15 cellular contexts compared by ENCODE assay signal in the genomic region with DNA sequence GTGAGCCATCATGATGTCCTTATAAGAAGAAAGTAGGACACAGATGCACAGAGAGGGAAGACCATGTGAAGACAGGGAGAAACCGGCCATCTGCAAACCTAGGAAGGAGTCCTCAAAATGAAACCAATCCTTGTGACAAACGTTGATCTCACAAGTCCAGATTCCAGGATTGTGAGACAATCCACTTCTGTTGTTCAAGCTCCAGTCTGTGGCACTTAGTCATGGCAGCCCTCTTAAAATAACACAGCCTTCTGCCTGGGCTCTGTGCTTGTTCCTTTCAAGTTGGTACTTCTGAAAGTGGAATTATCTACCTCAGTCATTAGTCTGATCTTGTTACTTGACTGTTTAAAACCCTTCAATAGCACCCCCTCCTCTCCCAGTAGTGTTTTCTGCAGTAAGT.
DNase-seq lines count a peak whose midpoint lies in the region; ATAC-seq lines count a peak whose summit lies in the region.
"Had no signal": no experiment of that assay in that cellular context is flagged by ENCODE, and none has a peak within 500 bp of the region (broad histone marks: within the 10 kb centered on the region; RNA-seq: fewer than 3 reads in every experiment).

No MANE protein-coding gene starts in this region.

- H3K4me2 ChIP-seq in skeletal muscle satellite cell (ENCODE audit: low read length): peak overlapping the region; percentile 25

- in situ Hi-C loops in SK-MEL-5 (cut with HindIII; ENCODE audit: low pct_unique_long_range_greater_than_20kb, low sequenced_read_pairs): no loop called here

- H3K36me3 ChIP-seq in skeletal muscle satellite cell (ENCODE audit: insufficient read depth, low read length): no peaks in the 10 kb centered on the region
- H3K36me3 ChIP-seq: prostate gland had no signal

- no peak overlapping the region for H3K4me3 ChIP-seq in skeletal muscle satellite cell (ENCODE audit: low read length)
- H3K4me3 ChIP-seq: prostate gland had no signal

- H3K4me1 ChIP-seq in skeletal muscle satellite cell (ENCODE audit: control insufficient read depth, insufficient read depth, low read length): peaks cover 77% of the 10 kb centered on the region
- H3K4me1 ChIP-seq: prostate gland had no signal

- DNase-seq in H4 (ENCODE audit: low spot score) (peak; percentile 66), SK-MEL-5 (ENCODE audit: low read depth, low spot score) (peak; percentile 22), fibroblast of peridontal ligament (ENCODE audit: extremely low read depth) (peak; percentile 73), NCI-H146 (lab: John Stamatoyannopoulos, UW) (no peak)
- DNase-seq: activated CD8-positive, alpha-beta T cell treated with anti-CD3 and anti-CD28 coated beads, Interleukin-2, amount 10 ng/mL, durations not matched to agents 7 days and 5 days; activated naive CD4-positive, alpha-beta T cell treated with Interleukin-2 at 50 U/mL for 16 hours; cortex of kidney; hippocampal formation; mesendoderm; NCI-H2029; T-helper 17 cell had no signal

- H3K9ac ChIP-seq in skeletal muscle satellite cell (ENCODE audit: low read depth, low read length): peak overlapping the region; percentile 83

- no peaks in the 10 kb centered on the region for H3K27me3 ChIP-seq in skeletal muscle satellite cell (ENCODE audit: control insufficient read depth, insufficient read depth, low read length)

- ATAC-seq in GM18861 (IDR thresholded peaks at IDR 0.05; ENCODE audit: unreplicated experiment): no peak
- ATAC-seq in HG03039 (IDR thresholded peaks at IDR 0.05; ENCODE audit: unreplicated experiment): no peak
- ATAC-seq: activated CD8-positive, alpha-beta T cell treated with anti-CD3 and anti-CD28 coated beads, Interleukin-2, amount 10 ng/mL, durations not matched to agents 7 days and 5 days; T-helper 17 cell had no signal

- no peaks in the 10 kb centered on the region for H3K9me3 ChIP-seq in skeletal muscle satellite cell (replicated peaks; ENCODE audit: low read length)
- H3K9me3 ChIP-seq: prostate gland had no signal
